In the genomic region with DNA sequence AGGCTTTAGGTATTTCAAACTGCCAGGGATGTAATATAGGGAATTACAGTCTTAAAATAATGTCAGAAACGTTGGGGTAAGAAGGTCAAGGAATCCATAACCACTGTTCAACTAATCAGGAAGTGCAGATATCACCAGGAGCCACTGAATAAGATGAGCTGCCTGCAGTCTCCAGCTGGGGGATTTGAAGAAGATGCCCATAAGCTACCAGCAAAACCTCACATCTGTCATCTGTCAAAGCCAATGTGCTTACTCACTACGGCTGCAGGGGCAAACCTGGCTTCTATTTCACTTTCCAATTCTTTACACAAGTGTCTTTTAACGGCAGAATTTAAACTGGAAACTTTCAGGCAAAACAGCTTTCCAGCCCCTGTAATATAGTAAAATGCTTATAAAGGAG, we compare ENCODE assay signal across 20 cellular contexts.
DNase-seq lines count a peak whose midpoint lies in the region; ATAC-seq, FAIRE-seq and TF ChIP-seq lines count a peak whose summit lies in the region.
"Had no signal": no experiment of that assay in that cellular context is flagged by ENCODE, and none has a peak within 500 bp of the region (broad histone marks: within the 10 kb centered on the region; RNA-seq: fewer than 3 reads in every experiment).

No MANE protein-coding gene starts in this region.

- H3K4me1 ChIP-seq in osteoblast (ENCODE audit: insufficient read depth, low read length) (no peaks in the 10 kb centered on the region), small intestine (ENCODE audit: control insufficient read depth in 2 of 2, insufficient read depth in 1 of 2, low read depth in 1 of 2, low read length in 1 of 2) (no peaks in the 10 kb centered on the region)

- H3K36me3 ChIP-seq in osteoblast (ENCODE audit: insufficient read depth, low read length) (no peaks in the 10 kb centered on the region), small intestine (ENCODE audit: control insufficient read depth in 2 of 2, insufficient read depth in 2 of 2, low read length in 2 of 2) (no peaks in the 10 kb centered on the region)

- no peak overlapping the region for H2AFZ ChIP-seq in osteoblast (ENCODE audit: low read length)

- H3K4me3 ChIP-seq in osteoblast (ENCODE audit: insufficient read depth, low read length) (no peak overlapping the region), small intestine (ENCODE audit: low read depth in 1 of 2, low read length in 2 of 2) (no peak overlapping the region)

- 31 to 44% (median 33%) methylated on average over 3 of the region's 3 CpGs for WGBS in small intestine, 3 donors

- no peak for ATAC-seq in HG02642 (IDR thresholded peaks at IDR 0.05; ENCODE audit: poor library complexity, unreplicated experiment)
- ATAC-seq: esophagus mucosa; natural killer cell treated with Interleukin-12 subunit alpha and Interleukin-12 subunit beta and Interleukin-15 and Interleukin-18, amount 100 ng/mL, for 72 hours had no signal

- no peak overlapping the region for H3K27ac ChIP-seq in osteoblast (ENCODE audit: low read depth, low read length)
- H3K27ac ChIP-seq in small intestine (ENCODE audit: low read depth in 1 of 2, low read length in 1 of 2): no peak overlapping the region

- H4K20me1 ChIP-seq in osteoblast (ENCODE audit: insufficient read depth, low read length): no peaks in the 10 kb centered on the region

- DNase-seq in CMK (ENCODE audit: low read depth) (peak; percentile 18), HT1080 (ENCODE audit: low read depth) (peak; percentile 36), SK-N-DZ (ENCODE audit: low spot score) (peak; percentile 49), glomerular visceral epithelial cell (ENCODE audit: extremely low spot score) (peak; percentile 18), NCI-H2196 treated with DMSO at 0.1 percent for 48 hours (lab: John Stamatoyannopoulos, UW; ENCODE audit: unreplicated experiment) (no peak), osteoblast (ENCODE audit: insufficient read length, low spot score, missing footprints) (no peak), small intestine (no peak)
- DNase-seq: activated CD4-positive, alpha-beta T cell treated with anti-CD3 and anti-CD28 coated beads, Interleukin-2, amount 50 U/mL, for 4 hours; activated naive CD8-positive, alpha-beta T cell treated with anti-CD3 and anti-CD28 coated beads for 36 hours; activated T-cell treated with anti-CD3 and anti-CD28 coated beads for 4 hours; CD8-positive, alpha-beta memory T cell; EL; immature natural killer cell; NCI-H2029; SHP77 treated with DMSO at 0.1 percent for 48 hours had no signal

- TF ChIP-seq CTCF in osteoblast (IDR thresholded peaks at IDR 0.05; ENCODE audit: extremely low read depth, low read depth, low read length): no peak

- H3K27me3 ChIP-seq in osteoblast (ENCODE audit: insufficient read depth, low read length) (no peaks in the 10 kb centered on the region), small intestine (ENCODE audit: control insufficient read depth in 2 of 2, insufficient read depth in 2 of 2, low read length in 2 of 2) (no peaks in the 10 kb centered on the region)

- no peak overlapping the region for H3K4me2 ChIP-seq in osteoblast (ENCODE audit: insufficient read depth, low read length)

- FAIRE-seq in small intestine (lab: Jason Lieb, UNC): no peak
- FAIRE-seq: bronchial epithelial cell, TTC549 had no signal

- H3K79me2 ChIP-seq in osteoblast (ENCODE audit: insufficient read depth, low read length): no peaks in the 10 kb centered on the region

- peaks cover 3% of the 10 kb centered on the region for H3K9me3 ChIP-seq in osteoblast (ENCODE audit: low read depth, low read length)
- H3K9me3 ChIP-seq in small intestine (ENCODE audit: control insufficient read depth, low read depth): no peaks in the 10 kb centered on the region

Comparison
In these comparisons a context has a peak if more than half of its experiments do, and no peak if none do; other contexts are left out.
1. DNase-seq: peak in CMK (single experiment), HT1080 (single experiment), SK-N-DZ (single experiment) and glomerular visceral epithelial cell (single experiment); none in NCI-H2196 treated with DMSO at 0.1 percent for 48 hours (single experiment), osteoblast (single experiment) and small intestine (single experiment).